In genomic region chr11:134001596-134001995, GRCh38 we compare ENCODE assay signal across 22 cellular contexts. TPM values are rescaled to one million over a fixed set of nuclear protein-coding genes. Genes with fewer than 3 reads are reported as not detected.
DNase-seq lines count a peak whose midpoint lies in the region; ATAC-seq and TF ChIP-seq lines count a peak whose summit lies in the region.
"Had no signal": no experiment of that assay in that cellular context is flagged by ENCODE, and none has a peak within 500 bp of the region (broad histone marks: within the 10 kb centered on the region; RNA-seq: fewer than 3 reads in every experiment).

No MANE protein-coding gene starts in this region.

- peaks cover 9% of the 10 kb centered on the region for H3K4me1 Mint-ChIP-seq in neural progenitor cell

- no peaks in the 10 kb centered on the region for H4K20me1 ChIP-seq in Karpas-422 (ENCODE audit: insufficient read depth, low read depth, low read length)
- no peaks in the 10 kb centered on the region for H4K20me1 ChIP-seq in neural progenitor cell (ENCODE audit: low read depth)
- H4K20me1 ChIP-seq: BLaER1 treated with 17β-estradiol and CSF1 and Interleukin-3, amounts not matched to agents 10 nM and 100 nM had no signal

- H3K4me3 ChIP-seq in Karpas-422 (ENCODE audit: low read length): peak overlapping the region; percentile 44; the same call in 1 of the 2 replicates
- H3K4me3 ChIP-seq in neural progenitor cell: no peak overlapping the region
- no peak overlapping the region for H3K4me3 ChIP-seq in spleen
- H3K4me3 ChIP-seq: BLaER1 treated with 17β-estradiol and CSF1 and Interleukin-3, amounts not matched to agents 10 nM and 100 nM; GM12878 had no signal

- peak; percentile 69 for DNase-seq in Karpas-422
- DNase-seq in neural progenitor cell (ENCODE audit: low spot score): no peak
- DNase-seq in spleen: peak; percentile 59
- DNase-seq: 8988T; ACHN; BE2C; Caco-2; Calu3; CD4-positive, alpha-beta T cell; CD8-positive, alpha-beta T cell; DMS53; DMS79; DND-41; EL; GDM1 had no signal

- TF ChIP-seq POLR2A in spleen (IDR thresholded peaks at IDR 0.05): no peak

- H3K4me3 Mint-ChIP-seq in neural progenitor cell: no peak overlapping the region
- H3K4me3 Mint-ChIP-seq: CD4-positive, alpha-beta T cell; CD8-positive, alpha-beta T cell had no signal

- no peak overlapping the region for H2AFZ ChIP-seq in Karpas-422 (ENCODE audit: low read length)
- no peak overlapping the region for H2AFZ ChIP-seq in neural progenitor cell (replicated peaks)

- H3K79me2 ChIP-seq in Karpas-422 (ENCODE audit: low read length) (no peaks in the 10 kb centered on the region), neural progenitor cell (ENCODE audit: low read depth) (no peaks in the 10 kb centered on the region)

- H3F3A ChIP-seq in neural progenitor cell (ENCODE audit: low read depth): no peaks in the 10 kb centered on the region

- H3K36me3 ChIP-seq in Karpas-422 (ENCODE audit: insufficient read depth, low read length) (no peaks in the 10 kb centered on the region), neural progenitor cell (no peaks in the 10 kb centered on the region), spleen (no peaks in the 10 kb centered on the region)
- H3K36me3 ChIP-seq: BE2C; BLaER1 treated with 17β-estradiol and CSF1 and Interleukin-3, amounts not matched to agents 10 nM and 100 nM had no signal

- H3K9me2 ChIP-seq in Karpas-422 (replicated peaks; ENCODE audit: insufficient read depth, low read length): no peaks in the 10 kb centered on the region

- no peaks in the 10 kb centered on the region for H3K27me3 ChIP-seq in Karpas-422 (ENCODE audit: low read length)
- H3K27me3 ChIP-seq in neural progenitor cell: no peaks in the 10 kb centered on the region
- peaks cover 0 to 4% (median 0%) of the 10 kb centered on the region in 7 donors for H3K27me3 ChIP-seq in spleen (replicated peaks in 1 of 7)
- H3K27me3 ChIP-seq: BE2C; BLaER1 treated with 17β-estradiol and CSF1 and Interleukin-3, amounts not matched to agents 10 nM and 100 nM had no signal

- no peaks in the 10 kb centered on the region for H3K9me3 Mint-ChIP-seq in neural progenitor cell
- H3K9me3 Mint-ChIP-seq: CD4-positive, alpha-beta T cell; CD8-positive, alpha-beta T cell had no signal

- H3K27me3 Mint-ChIP-seq in neural progenitor cell (ENCODE audit: insufficient read depth, low read depth): peaks cover 7% of the 10 kb centered on the region
- H3K27me3 Mint-ChIP-seq: CD4-positive, alpha-beta T cell had no signal

- H3K27ac Mint-ChIP-seq in neural progenitor cell: peak overlapping the region; percentile 26
- H3K27ac Mint-ChIP-seq: CD4-positive, alpha-beta T cell; CD8-positive, alpha-beta T cell had no signal

- H3K4me2 ChIP-seq in Karpas-422 (ENCODE audit: low read depth, low read length, poor library complexity, severe bottlenecking) (peak overlapping the region; percentile 65), neural progenitor cell (no peak overlapping the region)

- H3K27ac ChIP-seq in Karpas-422 (ENCODE audit: low read length): peak overlapping the region; percentile 98
- H3K27ac ChIP-seq in neural progenitor cell: no peak overlapping the region
- H3K27ac ChIP-seq in spleen: no peak overlapping the region
- H3K27ac ChIP-seq: BLaER1 treated with 17β-estradiol and CSF1 and Interleukin-3, amounts not matched to agents 10 nM and 100 nM; C4-2B had no signal

- H3K9ac ChIP-seq in Karpas-422 (ENCODE audit: low read length) (peak overlapping the region; percentile 77), neural progenitor cell (no peak overlapping the region)
- H3K9ac ChIP-seq: BLaER1 treated with 17β-estradiol and CSF1 and Interleukin-3, amounts not matched to agents 10 nM and 100 nM had no signal

- peaks cover 73% of the 10 kb centered on the region for H3K4me1 ChIP-seq in Karpas-422 (ENCODE audit: low read length)
- H3K4me1 ChIP-seq in neural progenitor cell: no peaks in the 10 kb centered on the region
- peaks cover 0 to 15% (median 2%) of the 10 kb centered on the region in 6 donors for H3K4me1 ChIP-seq in spleen
- H3K4me1 ChIP-seq: BE2C, Caco-2 had no signal

- intact Hi-C loops in spleen (cut with DNase I; ENCODE audit: low total_unique reads): no loop called here

- no peak for ATAC-seq in GM18519 (IDR thresholded peaks at IDR 0.05; ENCODE audit: low FRiP score, unreplicated experiment)
- ATAC-seq in HG02973 (IDR thresholded peaks at IDR 0.05; ENCODE audit: unreplicated experiment): no peak
- ATAC-seq in HG02610 (IDR thresholded peaks at IDR 0.05; ENCODE audit: unreplicated experiment): no peak
- ATAC-seq: CD8-positive, alpha-beta T cell; GM12878 had no signal

- TF ChIP-seq CTCF in neural progenitor cell (IDR thresholded peaks at IDR 0.05) (no peak), spleen (IDR thresholded peaks at IDR 0.05 in 8 of 11, conservative IDR thresholded peaks at IDR 0.05 in 3 of 11) (no peak)

- no peaks in the 10 kb centered on the region for H3K9me3 ChIP-seq in Karpas-422 (ENCODE audit: low read length)
- no peaks in the 10 kb centered on the region for H3K9me3 ChIP-seq in neural progenitor cell (ENCODE audit: low read depth)
- no peaks in the 10 kb centered on the region for H3K9me3 ChIP-seq in spleen
- H3K9me3 ChIP-seq: BLaER1 treated with 17β-estradiol and CSF1 and Interleukin-3, amounts not matched to agents 10 nM and 100 nM; Caco-2 had no signal

- H3K36me3 Mint-ChIP-seq in neural progenitor cell: peaks cover 2% of the 10 kb centered on the region
- H3K36me3 Mint-ChIP-seq: CD8-positive, alpha-beta T cell had no signal

- 80 to 87% (median 84%) methylated on average over 6 of the region's 6 CpGs for WGBS in spleen, 5 donors

RNA-seq across cellular contexts. Expression of gene IGSF9B, which starts 44.8 kb away (rescaled TPM):
- 3.5 and 5.6 TPM in 2 replicates for total RNA-seq in Karpas-422 (2014; rRNA removed; shearing (Covaris generic); ENCODE audit: low replicate concordance)
- total RNA-seq in neural progenitor cell (ENCODE audit: low replicate concordance): 1.3 and 5.4 TPM in 2 replicates
- total RNA-seq in spleen: 10 to 100 TPM in 1 of 7 donors, 1 to 10 TPM in 6; 2.4 to 11.2 (median 6.6) TPM
- polyA plus RNA-seq in spleen: 1 to 10 TPM in 2 of 3 donors, under 1 TPM in 1; 0.50 to 2.6 (median 1.6) TPM
- polyA plus RNA-seq: AG04450 had no signal
